1 cellular context compared by ENCODE assay signal in the genomic region with DNA sequence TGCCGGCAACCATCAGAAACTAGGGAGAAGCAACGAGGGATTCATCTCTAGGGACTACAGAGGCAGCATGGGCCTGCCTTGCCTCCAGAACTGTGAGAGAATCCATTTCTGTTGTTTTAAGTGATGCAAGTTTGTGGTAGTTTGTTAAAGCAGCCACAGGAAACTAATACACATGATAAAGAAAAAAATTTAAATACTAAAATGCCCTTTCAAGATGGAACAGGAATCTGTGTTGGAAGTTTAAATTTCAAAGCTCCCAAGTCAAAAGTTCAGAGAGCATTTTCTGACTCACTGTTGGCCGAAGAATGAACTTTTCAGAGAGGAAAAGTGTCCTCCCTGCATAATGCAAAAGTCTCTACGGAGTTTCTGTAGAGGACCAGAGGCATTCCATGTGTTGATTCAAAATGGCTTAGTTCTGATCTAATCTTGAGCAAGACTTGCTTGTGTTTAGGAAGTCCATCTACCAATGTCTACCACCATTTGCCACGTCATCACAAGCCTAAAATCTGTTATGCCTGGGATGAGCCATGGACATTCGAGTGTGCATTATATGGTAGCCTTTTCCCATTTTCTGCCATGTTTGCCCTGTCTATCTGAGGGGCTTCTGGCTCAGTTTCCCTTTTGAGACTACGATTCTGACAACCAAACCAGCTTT.
A peak's percentile ranks its signal among the peaks of the same experiment; 100 is the strongest.
TF ChIP-seq lines count a peak whose summit lies in the region.

No MANE protein-coding gene starts in this region.

TF ChIP-seq in H1, 55 proteins besides CTCF, POLR2A, EP300 and RAD21:
- TF ChIP-seq CEBPB (IDR thresholded peaks at IDR 0.05; ENCODE audit: low read depth, low read length) (peak; percentile 79), SUZ12 (IDR thresholded peaks at IDR 0.05; ENCODE audit: low read length) (no peak), KDM1A (IDR thresholded peaks at IDR 0.05; ENCODE audit: borderline replicate concordance, low read length) (no peak), KDM4A (IDR thresholded peaks at IDR 0.05; ENCODE audit: low read depth, low read length, severe bottlenecking) (no peak), RXRA (IDR thresholded peaks at IDR 0.05; ENCODE audit: insufficient read depth, low read depth, low read length) (peak; percentile 91; the same call in 1 of the 2 replicates), NANOG (IDR thresholded peaks at IDR 0.05; ENCODE audit: insufficient read depth, low read depth, low read length, poor library complexity, severe bottlenecking) (peak; percentile 77), POLR2AphosphoS5 (IDR thresholded peaks at IDR 0.05; ENCODE audit: low read depth, low read length) (no peak), CHD2 (IDR thresholded peaks at IDR 0.05; ENCODE audit: low read length) (no peak), RNF2 (IDR thresholded peaks at IDR 0.05; ENCODE audit: borderline replicate concordance, low read depth, low read length, missing control alignments, poor library complexity, severe bottlenecking) (no peak), POU5F1 (IDR thresholded peaks at IDR 0.05; ENCODE audit: low read depth, low read length) (peak; percentile 72), CREB1 (IDR thresholded peaks at IDR 0.05) (no peak), SIRT6 (IDR thresholded peaks at IDR 0.05; ENCODE audit: low read length) (no peak), KDM5A (IDR thresholded peaks at IDR 0.05; ENCODE audit: low read length) (no peak), SIX5 (IDR thresholded peaks at IDR 0.05; ENCODE audit: low read depth, low read length) (no peak), SP1 (IDR thresholded peaks at IDR 0.05; ENCODE audit: low read depth, low read length) (peak; percentile 49; the same call in 1 of the 2 replicates), YY1 (IDR thresholded peaks at IDR 0.05; ENCODE audit: low read depth, low read length) (no peak), CHD1 (IDR thresholded peaks at IDR 0.05; ENCODE audit: low read depth, low read length) (no peak), GABPA (IDR thresholded peaks at IDR 0.05; ENCODE audit: borderline replicate concordance, insufficient read depth, low read length) (no peak), JUND (IDR thresholded peaks at IDR 0.05; ENCODE audit: low read length) (peak; percentile 47; the same call in 1 of the 2 replicates), CBX5 (IDR thresholded peaks at IDR 0.05; ENCODE audit: low read depth, low read length) (no peak), JUN (IDR thresholded peaks at IDR 0.05; ENCODE audit: low read depth, low read length) (no peak), PHF8 (conservative IDR thresholded peaks at IDR 0.05; ENCODE audit: low read depth, low read length) (no peak), EZH2 (IDR thresholded peaks at IDR 0.05; ENCODE audit: low read depth, low read length, severe bottlenecking) (no peak), HDAC6 (IDR thresholded peaks at IDR 0.05; ENCODE audit: low read depth, low read length) (no peak), SAP30 (IDR thresholded peaks at IDR 0.05; ENCODE audit: insufficient read depth, insufficient replicate concordance, low read length) (no peak), EGR1 (IDR thresholded peaks at IDR 0.05; ENCODE audit: borderline replicate concordance, low read depth, low read length) (no peak), ZNF274 (IDR thresholded peaks at IDR 0.05; ENCODE audit: borderline replicate concordance, extremely low read depth, low read length) (no peak), RBBP5 (IDR thresholded peaks at IDR 0.05; ENCODE audit: borderline replicate concordance, low read depth, low read length) (no peak), CTBP2 (IDR thresholded peaks at IDR 0.05; ENCODE audit: borderline replicate concordance, insufficient read depth, insufficient read length, low read length) (no peak)
- TF ChIP-seq, protein P1, sequence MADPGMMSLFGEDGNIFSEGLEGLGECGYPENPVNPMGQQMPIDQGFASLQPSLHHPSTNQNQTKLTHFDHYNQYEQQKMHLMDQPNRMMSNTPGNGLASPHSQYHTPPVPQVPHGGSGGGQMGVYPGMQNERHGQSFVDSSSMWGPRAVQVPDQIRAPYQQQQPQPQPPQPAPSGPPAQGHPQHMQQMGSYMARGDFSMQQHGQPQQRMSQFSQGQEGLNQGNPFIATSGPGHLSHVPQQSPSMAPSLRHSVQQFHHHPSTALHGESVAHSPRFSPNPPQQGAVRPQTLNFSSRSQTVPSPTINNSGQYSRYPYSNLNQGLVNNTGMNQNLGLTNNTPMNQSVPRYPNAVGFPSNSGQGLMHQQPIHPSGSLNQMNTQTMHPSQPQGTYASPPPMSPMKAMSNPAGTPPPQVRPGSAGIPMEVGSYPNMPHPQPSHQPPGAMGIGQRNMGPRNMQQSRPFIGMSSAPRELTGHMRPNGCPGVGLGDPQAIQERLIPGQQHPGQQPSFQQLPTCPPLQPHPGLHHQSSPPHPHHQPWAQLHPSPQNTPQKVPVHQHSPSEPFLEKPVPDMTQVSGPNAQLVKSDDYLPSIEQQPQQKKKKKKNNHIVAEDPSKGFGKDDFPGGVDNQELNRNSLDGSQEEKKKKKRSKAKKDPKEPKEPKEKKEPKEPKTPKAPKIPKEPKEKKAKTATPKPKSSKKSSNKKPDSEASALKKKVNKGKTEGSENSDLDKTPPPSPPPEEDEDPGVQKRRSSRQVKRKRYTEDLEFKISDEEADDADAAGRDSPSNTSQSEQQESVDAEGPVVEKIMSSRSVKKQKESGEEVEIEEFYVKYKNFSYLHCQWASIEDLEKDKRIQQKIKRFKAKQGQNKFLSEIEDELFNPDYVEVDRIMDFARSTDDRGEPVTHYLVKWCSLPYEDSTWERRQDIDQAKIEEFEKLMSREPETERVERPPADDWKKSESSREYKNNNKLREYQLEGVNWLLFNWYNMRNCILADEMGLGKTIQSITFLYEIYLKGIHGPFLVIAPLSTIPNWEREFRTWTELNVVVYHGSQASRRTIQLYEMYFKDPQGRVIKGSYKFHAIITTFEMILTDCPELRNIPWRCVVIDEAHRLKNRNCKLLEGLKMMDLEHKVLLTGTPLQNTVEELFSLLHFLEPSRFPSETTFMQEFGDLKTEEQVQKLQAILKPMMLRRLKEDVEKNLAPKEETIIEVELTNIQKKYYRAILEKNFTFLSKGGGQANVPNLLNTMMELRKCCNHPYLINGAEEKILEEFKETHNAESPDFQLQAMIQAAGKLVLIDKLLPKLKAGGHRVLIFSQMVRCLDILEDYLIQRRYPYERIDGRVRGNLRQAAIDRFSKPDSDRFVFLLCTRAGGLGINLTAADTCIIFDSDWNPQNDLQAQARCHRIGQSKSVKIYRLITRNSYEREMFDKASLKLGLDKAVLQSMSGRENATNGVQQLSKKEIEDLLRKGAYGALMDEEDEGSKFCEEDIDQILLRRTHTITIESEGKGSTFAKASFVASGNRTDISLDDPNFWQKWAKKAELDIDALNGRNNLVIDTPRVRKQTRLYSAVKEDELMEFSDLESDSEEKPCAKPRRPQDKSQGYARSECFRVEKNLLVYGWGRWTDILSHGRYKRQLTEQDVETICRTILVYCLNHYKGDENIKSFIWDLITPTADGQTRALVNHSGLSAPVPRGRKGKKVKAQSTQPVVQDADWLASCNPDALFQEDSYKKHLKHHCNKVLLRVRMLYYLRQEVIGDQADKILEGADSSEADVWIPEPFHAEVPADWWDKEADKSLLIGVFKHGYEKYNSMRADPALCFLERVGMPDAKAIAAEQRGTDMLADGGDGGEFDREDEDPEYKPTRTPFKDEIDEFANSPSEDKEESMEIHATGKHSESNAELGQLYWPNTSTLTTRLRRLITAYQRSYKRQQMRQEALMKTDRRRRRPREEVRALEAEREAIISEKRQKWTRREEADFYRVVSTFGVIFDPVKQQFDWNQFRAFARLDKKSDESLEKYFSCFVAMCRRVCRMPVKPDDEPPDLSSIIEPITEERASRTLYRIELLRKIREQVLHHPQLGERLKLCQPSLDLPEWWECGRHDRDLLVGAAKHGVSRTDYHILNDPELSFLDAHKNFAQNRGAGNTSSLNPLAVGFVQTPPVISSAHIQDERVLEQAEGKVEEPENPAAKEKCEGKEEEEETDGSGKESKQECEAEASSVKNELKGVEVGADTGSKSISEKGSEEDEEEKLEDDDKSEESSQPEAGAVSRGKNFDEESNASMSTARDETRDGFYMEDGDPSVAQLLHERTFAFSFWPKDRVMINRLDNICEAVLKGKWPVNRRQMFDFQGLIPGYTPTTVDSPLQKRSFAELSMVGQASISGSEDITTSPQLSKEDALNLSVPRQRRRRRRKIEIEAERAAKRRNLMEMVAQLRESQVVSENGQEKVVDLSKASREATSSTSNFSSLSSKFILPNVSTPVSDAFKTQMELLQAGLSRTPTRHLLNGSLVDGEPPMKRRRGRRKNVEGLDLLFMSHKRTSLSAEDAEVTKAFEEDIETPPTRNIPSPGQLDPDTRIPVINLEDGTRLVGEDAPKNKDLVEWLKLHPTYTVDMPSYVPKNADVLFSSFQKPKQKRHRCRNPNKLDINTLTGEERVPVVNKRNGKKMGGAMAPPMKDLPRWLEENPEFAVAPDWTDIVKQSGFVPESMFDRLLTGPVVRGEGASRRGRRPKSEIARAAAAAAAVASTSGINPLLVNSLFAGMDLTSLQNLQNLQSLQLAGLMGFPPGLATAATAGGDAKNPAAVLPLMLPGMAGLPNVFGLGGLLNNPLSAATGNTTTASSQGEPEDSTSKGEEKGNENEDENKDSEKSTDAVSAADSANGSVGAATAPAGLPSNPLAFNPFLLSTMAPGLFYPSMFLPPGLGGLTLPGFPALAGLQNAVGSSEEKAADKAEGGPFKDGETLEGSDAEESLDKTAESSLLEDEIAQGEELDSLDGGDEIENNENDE (IDR thresholded peaks at IDR 0.05; ENCODE audit: insufficient replicate concordance, low read length): peak; percentile 40
